8 cellular contexts compared by ENCODE assay signal in genomic region chr1:27044613-27045091, GRCh38.
A peak's percentile ranks its signal among the peaks of the same experiment; 100 is the strongest.
DNase-seq lines count a peak whose midpoint lies in the region; ATAC-seq and TF ChIP-seq lines count a peak whose summit lies in the region.

No MANE protein-coding gene starts in this region.

- no peaks in the 10 kb centered on the region for H3K9me3 ChIP-seq in neutrophil
- H3K9me3 ChIP-seq in subcutaneous abdominal adipose tissue (ENCODE audit: control insufficient read depth in 5 of 5, low read length in 5 of 5): no peaks in the 10 kb centered on the region

- DNase-seq in KG1 (lab: John Stamatoyannopoulos, UW) (peak; percentile 72), RKO (ENCODE audit: low spot score) (peak; percentile 76), foreskin fibroblast (peak; percentile 56 to 88)
- DNase-seq in activated T-helper 1 cell treated with anti-CD3 and anti-CD28 coated beads, Interleukin-2, amount 50 U/mL, for 16 hours (ENCODE audit: low read depth in 1 of 2, low spot score in 1 of 2): peak; percentile 80 to 96

- H3K27me3 ChIP-seq in neutrophil: no peaks in the 10 kb centered on the region
- H3K27me3 ChIP-seq in subcutaneous abdominal adipose tissue (ENCODE audit: control insufficient read depth in 5 of 5, insufficient read depth in 4 of 5, low read length in 5 of 5): peaks cover 0 to 4% (median 0%) of the 10 kb centered on the region in 5 donors

- ATAC-seq in HG02870 (IDR thresholded peaks at IDR 0.05; ENCODE audit: unreplicated experiment): no peak

- TF ChIP-seq CTCF in GM12873 (IDR thresholded peaks at IDR 0.05; ENCODE audit: insufficient read depth, low read depth, low read length, missing control alignments) (peak; percentile 98), foreskin fibroblast (IDR thresholded peaks at IDR 0.05; ENCODE audit: low read depth, low read length) (peak; percentile 97), neutrophil (IDR thresholded peaks at IDR 0.05) (peak; percentile 96)

- peak overlapping the region in 3 of 5 donors; percentile 21 to 45 (median 27) for H3K9ac ChIP-seq in subcutaneous abdominal adipose tissue (ENCODE audit: low read length in 5 of 5)

- no peaks in the 10 kb centered on the region for H3K36me3 ChIP-seq in neutrophil
- no peaks in the 10 kb centered on the region for H3K36me3 ChIP-seq in subcutaneous abdominal adipose tissue (ENCODE audit: control insufficient read depth in 5 of 5, insufficient read depth in 5 of 5, low read length in 5 of 5)

- H3K27ac ChIP-seq in neutrophil (peak overlapping the region; percentile 73), subcutaneous abdominal adipose tissue (ENCODE audit: low read depth, low read length) (no peak overlapping the region)

- H3K4me1 ChIP-seq in neutrophil (ENCODE audit: control insufficient read depth in 1 of 2, insufficient read depth in 1 of 2, low read depth in 1 of 2, low read length in 1 of 2) (peaks cover 21 to 24% of the 10 kb centered on the region in 2 experiments), subcutaneous abdominal adipose tissue (ENCODE audit: control insufficient read depth in 5 of 5, insufficient read depth in 5 of 5, low read length in 5 of 5) (peaks cover 5 to 15% (median 9%) of the 10 kb centered on the region in 5 donors)

- H3K4me3 ChIP-seq in foreskin fibroblast (ENCODE audit: low read depth in 1 of 2, low read length in 2 of 2): no peak overlapping the region
- H3K4me3 ChIP-seq in neutrophil (ENCODE audit: low read depth in 1 of 2, low read length in 1 of 2): peak overlapping the region; percentile 51 to 54
- peak overlapping the region; percentile 30 to 58 (median 44) for H3K4me3 ChIP-seq in subcutaneous abdominal adipose tissue (ENCODE audit: low read depth in 1 of 5, low read length in 5 of 5)

Comparison
In these comparisons a context has a peak if more than half of its experiments do, and no peak if none do; other contexts are left out.
1. H3K4me3 ChIP-seq: peak in neutrophil (2 of 2) and subcutaneous abdominal adipose tissue (5 of 5); none in foreskin fibroblast (0 of 2).
2. Peak in every context shown above with its lines, with median percentiles within 50 percentile points of each other: CTCF ChIP-seq and DNase-seq.